In genomic region chr14:100893228-100893601, GRCh38 we compare ENCODE assay signal across 17 cellular contexts. TPM values are rescaled to one million over a fixed set of nuclear protein-coding genes. Genes with fewer than 3 reads are reported as not detected.
DNase-seq lines count a peak whose midpoint lies in the region; ATAC-seq and TF ChIP-seq lines count a peak whose summit lies in the region.
"Had no signal": no experiment of that assay in that cellular context is flagged by ENCODE, and none has a peak within 500 bp of the region (broad histone marks: within the 10 kb centered on the region; RNA-seq: fewer than 3 reads in every experiment).

No MANE protein-coding gene starts in this region.

- H3K27ac ChIP-seq in neural progenitor cell = no peak overlapping the region
- H3K27ac ChIP-seq: KMS-11 had no signal

- H3K36me3 Mint-ChIP-seq in neural progenitor cell = no peaks in the 10 kb centered on the region
- H3K36me3 Mint-ChIP-seq in type B pancreatic cell = no peaks in the 10 kb centered on the region

- H3K79me2 ChIP-seq in neural progenitor cell (ENCODE audit: low read depth) = no peaks in the 10 kb centered on the region

- POLR2A ChIA-PET in HEK293T (lab: Yijun Ruan, JAX) = no interaction called here

- CTCF ChIA-PET in HEK293T (lab: Yijun Ruan, JAX) = interaction anchor here (0.6 kb wide), 1 partner anchor 275 kb away, joined by 3 read pairs; no protein-coding TSS in a partner anchor

- ATAC-seq in HG03175 (IDR thresholded peaks at IDR 0.05; ENCODE audit: unreplicated experiment) = no peak
- ATAC-seq: GM23338, PC-3 had no signal

- H3K9me3 ChIP-seq in neural progenitor cell (ENCODE audit: low read depth) = no peaks in the 10 kb centered on the region
- H3K9me3 ChIP-seq: SK-N-SH had no signal

- peaks cover 31% of the 10 kb centered on the region for H3K4me1 Mint-ChIP-seq in neural progenitor cell
- H3K4me1 Mint-ChIP-seq in type B pancreatic cell (ENCODE audit: unreplicated experiment) = peaks cover 32% of the 10 kb centered on the region

- H2AFZ ChIP-seq in neural progenitor cell (replicated peaks) = no peak overlapping the region
- H2AFZ ChIP-seq: GM23338 had no signal

- no peak overlapping the region for H3K4me3 ChIP-seq in neural progenitor cell
- H3K4me3 ChIP-seq: GM23338 had no signal

- DNase-seq in NCI-H748 (lab: John Stamatoyannopoulos, UW; ENCODE audit: unreplicated experiment) (peak; percentile 68), NCI-H748 treated with DMSO at 0.1 percent for 48 hours (lab: John Stamatoyannopoulos, UW) (no peak), SHP77 treated with DMSO at 0.1 percent for 48 hours (lab: John Stamatoyannopoulos, UW) (peak; percentile 73), neural progenitor cell (ENCODE audit: low spot score) (no peak), type B pancreatic cell (ENCODE audit: extremely low spot score, unreplicated experiment) (peak; percentile 40), NCI-H1436 (lab: John Stamatoyannopoulos, UW) (no peak), HEK293T (ENCODE audit: extremely low spot score) (no peak)
- DNase-seq: C1 segment of cervical spinal cord, NCI-H1105, NCI-H2029 treated with DMSO at 0.1 percent for 48 hours, NCI-H524 treated with DMSO at 0.1 percent for 48 hours, PC-3, SK-N-SH had no signal

- H3K27ac Mint-ChIP-seq in neural progenitor cell (peak overlapping the region; percentile 18), type B pancreatic cell (peak overlapping the region; percentile 16)
- H3K27ac Mint-ChIP-seq: GM23338 had no signal

- no peaks in the 10 kb centered on the region for H3K27me3 ChIP-seq in neural progenitor cell

- H3F3A ChIP-seq in neural progenitor cell (ENCODE audit: low read depth) = peaks cover 8% of the 10 kb centered on the region

- no peak overlapping the region for H3K4me2 ChIP-seq in neural progenitor cell
- H3K4me2 ChIP-seq: GM23338, KMS-11, SK-N-SH had no signal

- TF ChIP-seq CTCF in neural progenitor cell (IDR thresholded peaks at IDR 0.05) (no peak), type B pancreatic cell (conservative IDR thresholded peaks at IDR 0.05) (no peak)

- H3K9me3 Mint-ChIP-seq in neural progenitor cell = no peaks in the 10 kb centered on the region
- no peaks in the 10 kb centered on the region for H3K9me3 Mint-ChIP-seq in type B pancreatic cell
- H3K9me3 Mint-ChIP-seq: GM23338 had no signal

- H3K4me3 Mint-ChIP-seq in neural progenitor cell = no peak overlapping the region
- H3K4me3 Mint-ChIP-seq in type B pancreatic cell = no peak overlapping the region
- H3K4me3 Mint-ChIP-seq: GM23338 had no signal

- no peaks in the 10 kb centered on the region for H4K20me1 ChIP-seq in neural progenitor cell (ENCODE audit: low read depth)

- H3K27me3 Mint-ChIP-seq in neural progenitor cell (ENCODE audit: insufficient read depth, low read depth) = peaks cover 5% of the 10 kb centered on the region
- peaks cover 18% of the 10 kb centered on the region for H3K27me3 Mint-ChIP-seq in type B pancreatic cell

- peaks cover 29% of the 10 kb centered on the region for H3K4me1 ChIP-seq in neural progenitor cell

- H3K9ac ChIP-seq in neural progenitor cell = no peak overlapping the region
- H3K9ac ChIP-seq: KMS-11, SK-N-SH had no signal

- H3K36me3 ChIP-seq in neural progenitor cell = no peaks in the 10 kb centered on the region

TF ChIP-seq in HEK293T, 16 proteins besides CTCF, POLR2A, EP300 and RAD21:
- TF ChIP-seq LEF1 (IDR thresholded peaks at IDR 0.05; ENCODE audit: borderline replicate concordance) (no peak), ZNF384 (IDR thresholded peaks at IDR 0.05) (no peak), CTBP1 (IDR thresholded peaks at IDR 0.05; ENCODE audit: borderline replicate concordance) (no peak), BHLHE40 (IDR thresholded peaks at IDR 0.05; ENCODE audit: borderline replicate concordance) (no peak), NFRKB (IDR thresholded peaks at IDR 0.05) (no peak), PKNOX1 (IDR thresholded peaks at IDR 0.05) (no peak), HDGF (IDR thresholded peaks at IDR 0.05; ENCODE audit: borderline replicate concordance) (no peak), FOXA1 (IDR thresholded peaks at IDR 0.05) (no peak), SP1 (IDR thresholded peaks at IDR 0.05) (no peak), ELF4 (IDR thresholded peaks at IDR 0.05) (no peak), FOXK2 (IDR thresholded peaks at IDR 0.05) (no peak), L3MBTL2 (conservative IDR thresholded peaks at IDR 0.05) (no peak), FOXM1 (IDR thresholded peaks at IDR 0.05; ENCODE audit: borderline replicate concordance) (no peak), ARNT (IDR thresholded peaks at IDR 0.05) (no peak), TARDBP (IDR thresholded peaks at IDR 0.05) (no peak), SUZ12 (IDR thresholded peaks at IDR 0.05) (no peak)

RNA-seq across cellular contexts. Expression of gene RTL1, which starts 10.3 kb away (rescaled TPM):
- total RNA-seq in neural progenitor cell (ENCODE audit: low replicate concordance) (0.15 and 0.65 TPM in 2 replicates), type B pancreatic cell (ENCODE audit: low replicate concordance) (1.5 and 5.4 TPM in 2 replicates)
- total RNA-seq: GM23338, MCF 10A, PC-3 had no signal

Comparison
In these comparisons a context has a peak if more than half of its experiments do, and no peak if none do; other contexts are left out.
1. DNase-seq: peak in NCI-H748 (single experiment), SHP77 treated with DMSO at 0.1 percent for 48 hours (single experiment) and type B pancreatic cell (single experiment); none in NCI-H748 treated with DMSO at 0.1 percent for 48 hours (single experiment), neural progenitor cell (single experiment), NCI-H1436 (single experiment) and HEK293T (single experiment).